Comparison of ENCODE assay signal across 9 cellular contexts in genomic region chr12:56084958-56085543, GRCh38. TPM values are rescaled to one million over a fixed set of nuclear protein-coding genes. Genes with fewer than 3 reads are reported as not detected.
A peak's percentile ranks its signal among the peaks of the same experiment; 100 is the strongest.
DNase-seq lines count a peak whose midpoint lies in the region; ATAC-seq and TF ChIP-seq lines count a peak whose summit lies in the region.
"Had no signal": no experiment of that assay in that cellular context is flagged by ENCODE, and none has a peak within 500 bp of the region (broad histone marks: within the 10 kb centered on the region; RNA-seq: fewer than 3 reads in every experiment).

No MANE protein-coding gene starts in this region.

- DNase-seq in ACHN (peak; percentile 54), SK-N-SH (no peak), fibroblast of lung (ENCODE audit: low read depth in 2 of 2) (no peak), kidney tubule cell (ENCODE audit: low spot score) (no peak), COR-L47 (lab: John Stamatoyannopoulos, UW) (no peak)
- no peak for DNase-seq in central memory CD4-positive, alpha-beta T cell
- DNase-seq: effector CD8-positive, alpha-beta T cell had no signal

- in situ Hi-C loops in ACHN (cut with HindIII; ENCODE audit: low pct_ligation_motif_present, low pct_unique_long_range_greater_than_20kb, low sequenced_read_pairs), result no loop called here

- no peaks in the 10 kb centered on the region for H3K27me3 ChIP-seq in SK-N-SH (ENCODE audit: insufficient read depth)
- peaks cover 26% of the 10 kb centered on the region for H3K27me3 ChIP-seq in fibroblast of lung (ENCODE audit: control insufficient read depth, insufficient read depth, low read length)

- H3K4me2 ChIP-seq in SK-N-SH (no peak overlapping the region), fibroblast of lung (ENCODE audit: extremely low read depth, insufficient read depth, low read length) (no peak overlapping the region)

- 85% methylated on average over 15 of the region's 15 CpGs for WGBS in SK-N-SH (ENCODE audit: low lambda C conversion rate)

- peaks cover 0 to 3% of the 10 kb centered on the region in 2 experiments; a peak in 1 of 4 replicates for H3K4me1 ChIP-seq in SK-N-SH (ENCODE audit: control insufficient read depth in 1 of 2, insufficient read depth in 2 of 2, low read depth in 1 of 2, low read length in 1 of 2)
- no peaks in the 10 kb centered on the region for H3K4me1 ChIP-seq in fibroblast of lung (ENCODE audit: control insufficient read depth, extremely low read depth, insufficient read depth, low read length)

- no peaks in the 10 kb centered on the region for H4K20me1 ChIP-seq in SK-N-SH (ENCODE audit: insufficient read depth)
- H4K20me1 ChIP-seq in fibroblast of lung (ENCODE audit: control insufficient read depth, extremely low read depth, insufficient read depth, low read length), result no peaks in the 10 kb centered on the region

- CTCF ChIA-PET in SK-N-SH (lab: Yijun Ruan, JAX), result interaction anchor here (0.7 to 2.8 kb wide), 3 partner anchors 11 to 20 kb away, joined by 4 to 7 read pairs (median 4); partner anchors contain the start of gene PA2G4

- TF ChIP-seq RAD21 in SK-N-SH (IDR thresholded peaks at IDR 0.05; ENCODE audit: low read length), result 0 out of 2 replicates have a peak, but pooled peaks have one; percentile 9

- H3K4me3 ChIP-seq in SK-N-SH (ENCODE audit: low read depth in 2 of 2, low read length in 1 of 2), result no peak overlapping the region
- H3K4me3 ChIP-seq in fibroblast of lung (replicated peaks in 1 of 4; ENCODE audit: control extremely low read depth in 1 of 4, insufficient read depth in 1 of 4, low read depth in 3 of 4, low read length in 4 of 4), result no peak overlapping the region

- no peaks in the 10 kb centered on the region for H3F3A ChIP-seq in SK-N-SH (replicated peaks; ENCODE audit: insufficient read depth)

- H3K9me3 ChIP-seq in SK-N-SH (no peaks in the 10 kb centered on the region), fibroblast of lung (ENCODE audit: control insufficient read depth, insufficient read depth, low read depth, low read length) (no peaks in the 10 kb centered on the region)

- peak; percentile 65 for TF ChIP-seq CTCF in GM12873 (IDR thresholded peaks at IDR 0.05; ENCODE audit: insufficient read depth, low read depth, low read length, missing control alignments)
- TF ChIP-seq CTCF in SK-N-SH (IDR thresholded peaks at IDR 0.05), result peak; percentile 43
- peak; percentile 13 to 47 for TF ChIP-seq CTCF in fibroblast of lung (conservative IDR thresholded peaks at IDR 0.05 in 1 of 2, IDR thresholded peaks at IDR 0.05 in 1 of 2; ENCODE audit: low read depth in 1 of 2, low read length in 2 of 2)

- TF ChIP-seq EP300 in SK-N-SH (IDR thresholded peaks at IDR 0.05; ENCODE audit: borderline replicate concordance in 1 of 2, low read depth in 1 of 2, low read length in 1 of 2), result no peak

- no peak for ATAC-seq in HG02759 (IDR thresholded peaks at IDR 0.05; ENCODE audit: unreplicated experiment)

- H3K9ac ChIP-seq in SK-N-SH (no peak overlapping the region), fibroblast of lung (ENCODE audit: insufficient read depth, low read length) (no peak overlapping the region)

- POLR2A ChIA-PET in SK-N-SH (lab: Yijun Ruan, JAX), result no interaction called here

- H3K36me3 ChIP-seq in SK-N-SH (replicated peaks in 1 of 2; ENCODE audit: control insufficient read depth in 1 of 2, insufficient read depth in 2 of 2, low read length in 1 of 2) (no peaks in the 10 kb centered on the region), fibroblast of lung (ENCODE audit: control insufficient read depth, insufficient read depth, low read length) (no peaks in the 10 kb centered on the region)

- H2AFZ ChIP-seq in SK-N-SH (ENCODE audit: low read depth) (no peak overlapping the region), fibroblast of lung (ENCODE audit: low read length) (no peak overlapping the region)

- H3K27ac ChIP-seq in SK-N-SH (ENCODE audit: low read depth in 2 of 2, low read length in 1 of 2) (no peak overlapping the region), fibroblast of lung (ENCODE audit: insufficient read depth, low read length) (no peak overlapping the region)

- H3K79me2 ChIP-seq in SK-N-SH (ENCODE audit: insufficient read depth), result no peaks in the 10 kb centered on the region
- H3K79me2 ChIP-seq in fibroblast of lung (ENCODE audit: control insufficient read depth, insufficient read depth, low read length), result no peaks in the 10 kb centered on the region

- H3K9me2 ChIP-seq in SK-N-SH, result no peaks in the 10 kb centered on the region

TF ChIP-seq in SK-N-SH, 30 proteins besides CTCF, POLR2A, EP300 and RAD21 (continues in another document):
- TF ChIP-seq POLR2AphosphoS5 (IDR thresholded peaks at IDR 0.05; ENCODE audit: low read depth, low read length) (no peak), SIN3A (IDR thresholded peaks at IDR 0.05; ENCODE audit: borderline replicate concordance, low read depth, low read length) (no peak), TCF12 (IDR thresholded peaks at IDR 0.05) (no peak), MXI1 (IDR thresholded peaks at IDR 0.05; ENCODE audit: low read depth, low read length) (no peak), EZH2phosphoT487 (IDR thresholded peaks at IDR 0.05; ENCODE audit: borderline replicate concordance, low read depth) (no peak), TAF1 (IDR thresholded peaks at IDR 0.05; ENCODE audit: borderline replicate concordance, low read depth, low read length) (no peak), IRF3 (IDR thresholded peaks at IDR 0.05; ENCODE audit: low read depth, low read length) (no peak), NFIC (IDR thresholded peaks at IDR 0.05; ENCODE audit: borderline replicate concordance) (no peak), RXRA (IDR thresholded peaks at IDR 0.05; ENCODE audit: borderline replicate concordance, low read depth) (no peak), MEF2A (IDR thresholded peaks at IDR 0.05; ENCODE audit: borderline replicate concordance, low read depth) (no peak), SMC3 (IDR thresholded peaks at IDR 0.05; ENCODE audit: low read depth, low read length) (no peak), JUND (IDR thresholded peaks at IDR 0.05) (no peak), FOSL2 (IDR thresholded peaks at IDR 0.05; ENCODE audit: borderline replicate concordance, low read depth) (no peak), USF1 (IDR thresholded peaks at IDR 0.05; ENCODE audit: borderline replicate concordance, low read depth) (no peak)

RNA-seq across cellular contexts. Expression of gene ERBB3, which starts 5.1 kb away (rescaled TPM):
- polyA plus RNA-seq in SK-N-SH (2012; rRNA removed) (1.4 and 1.5 TPM in 2 replicates), fibroblast of lung (0.59 and 0.92 TPM in 2 replicates)
- 1.1 and 1.2 TPM in 2 replicates for polyA plus RNA-seq in SK-N-SH (2012; cell fraction: cytosol; rRNA removed)
- 0.99 and 1.1 TPM in 2 replicates for polyA plus RNA-seq in SK-N-SH (2012; cell fraction: nucleus; rRNA removed)
- 0.66 and 1.3 TPM in 2 replicates for total RNA-seq in fibroblast of lung
- 0.56 and 0.96 TPM in 2 replicates for polyA plus RNA-seq in fibroblast of lung (2012)
- polyA minus RNA-seq in fibroblast of lung (ENCODE audit: low replicate concordance), result 3.0 TPM in 1 of 2 replicates, not detected in the other

RNA-seq across cellular contexts. Expression of gene PA2G4, which starts 19.3 kb away (rescaled TPM):
- 207 and 213 TPM in 2 replicates for polyA plus RNA-seq in SK-N-SH (2012; rRNA removed)
- 228 and 238 TPM in 2 replicates for polyA plus RNA-seq in SK-N-SH (2012; cell fraction: cytosol; rRNA removed)
- polyA plus RNA-seq in SK-N-SH (2012; cell fraction: nucleus; rRNA removed), result 79.9 and 168 TPM in 2 replicates
- 92.2 and 93.5 TPM in 2 replicates for total RNA-seq in fibroblast of lung
- 202 and 342 TPM in 2 replicates for polyA plus RNA-seq in fibroblast of lung
- 94.2 and 182 TPM in 2 replicates for polyA plus RNA-seq in fibroblast of lung (2012)
- 12.2 and 20.4 TPM in 2 replicates for polyA minus RNA-seq in fibroblast of lung (ENCODE audit: low replicate concordance)

RNA-seq across cellular contexts. Expression of gene RPL41, which starts 31.4 kb away (rescaled TPM):
- polyA plus RNA-seq in SK-N-SH (2012; rRNA removed) (11,334 and 12,464 TPM in 2 replicates), fibroblast of lung (6,961 and 9,604 TPM in 2 replicates)
- polyA plus RNA-seq in SK-N-SH (2012; cell fraction: cytosol; rRNA removed), result 13,670 and 22,985 TPM in 2 replicates
- polyA plus RNA-seq in SK-N-SH (2012; cell fraction: nucleus; rRNA removed), result 3,083 and 6,187 TPM in 2 replicates
- total RNA-seq in fibroblast of lung, result 2,664 and 4,175 TPM in 2 replicates
- polyA plus RNA-seq in fibroblast of lung (2012), result 7,932 and 8,024 TPM in 2 replicates
- 1,416 and 1,475 TPM in 2 replicates for polyA minus RNA-seq in fibroblast of lung (ENCODE audit: low replicate concordance)

RNA-seq across cellular contexts. Expression of gene ZC3H10, which starts 33.0 kb away (rescaled TPM):
- polyA plus RNA-seq in SK-N-SH (2012; rRNA removed) (1.9 and 2.0 TPM in 2 replicates), fibroblast of lung (1.8 and 1.9 TPM in 2 replicates)
- 1.1 and 1.3 TPM in 2 replicates for polyA plus RNA-seq in SK-N-SH (2012; cell fraction: cytosol; rRNA removed)
- polyA plus RNA-seq in SK-N-SH (2012; cell fraction: nucleus; rRNA removed), result 4.3 and 4.4 TPM in 2 replicates
- total RNA-seq in fibroblast of lung, result 5.6 and 7.2 TPM in 2 replicates
- polyA plus RNA-seq in fibroblast of lung (2012), result 1.9 and 3.5 TPM in 2 replicates
- 2.9 and 4.0 TPM in 2 replicates for polyA minus RNA-seq in fibroblast of lung (ENCODE audit: low replicate concordance)

RNA-seq across cellular contexts. Expression of gene ESYT1, which starts 43.0 kb away (rescaled TPM):
- 132 and 143 TPM in 2 replicates for polyA plus RNA-seq in SK-N-SH (2012; rRNA removed)
- polyA plus RNA-seq in SK-N-SH (2012; cell fraction: cytosol; rRNA removed), result 76.6 and 100 TPM in 2 replicates
- 203 and 237 TPM in 2 replicates for polyA plus RNA-seq in SK-N-SH (2012; cell fraction: nucleus; rRNA removed)
- 261 and 446 TPM in 2 replicates for total RNA-seq in fibroblast of lung
- 182 and 260 TPM in 2 replicates for polyA plus RNA-seq in fibroblast of lung
- 135 and 167 TPM in 2 replicates for polyA plus RNA-seq in fibroblast of lung (2012)
- polyA minus RNA-seq in fibroblast of lung (ENCODE audit: low replicate concordance), result 837 and 884 TPM in 2 replicates
